Comparison of ENCODE assay signal across 20 cellular contexts in genomic region chr4:139984459-139984858, GRCh38.
"Had no signal": no experiment of that assay in that cellular context is flagged by ENCODE, and none has a peak within 500 bp of the region (broad histone marks: within the 10 kb centered on the region; RNA-seq: fewer than 3 reads in every experiment).

No MANE protein-coding gene starts in this region.

- H3K27ac ChIP-seq: heart left ventricle, parathyroid adenoma, prostate gland, right lobe of liver, suprapubic skin, tibial nerve had no signal

- H3K4me3 ChIP-seq: dorsolateral prefrontal cortex, heart left ventricle, prostate gland, right lobe of liver, suprapubic skin, tibial nerve had no signal

- H3K9me3 Mint-ChIP-seq: stimulated activated effector memory CD8-positive, alpha-beta T cell treated with anti-CD3 and anti-CD28 coated beads, Interleukin-12 subunit alpha, Interleukin-12 subunit beta, amount 100 ng/mL, for 72 hours had no signal

- H3K27me3 Mint-ChIP-seq: naive B cell had no signal

- ATAC-seq: heart left ventricle; right lobe of liver; stimulated activated effector memory CD8-positive, alpha-beta T cell treated with anti-CD3 and anti-CD28 coated beads, Interleukin-12 subunit alpha, Interleukin-12 subunit beta, amount 100 ng/mL, for 72 hours; stimulated activated naive CD8-positive, alpha-beta T cell treated with anti-CD3 and anti-CD28 coated beads, Interleukin-15, Interleukin-2, amounts not matched to agents 100 U/mL and 50 U/mL, for 24 hours had no signal

- H3K27me3 ChIP-seq: dorsolateral prefrontal cortex, heart left ventricle, right lobe of liver, suprapubic skin, tibial nerve had no signal

- H3K36me3 Mint-ChIP-seq: stimulated activated effector memory CD8-positive, alpha-beta T cell treated with anti-CD3 and anti-CD28 coated beads, Interleukin-12 subunit alpha, Interleukin-12 subunit beta, amount 100 ng/mL, for 72 hours had no signal

- DNase-seq: cortex of kidney; effector CD8-positive, alpha-beta T cell; heart left ventricle; hippocampal formation; left colon; mesendoderm; naive B cell; nephron progenitor cell; right lobe of liver; stimulated activated CD4-positive, alpha-beta T cell treated with anti-CD3 and anti-CD28 coated beads, Interleukin-4, amount 100 ng/mL, for 1 hour; stimulated activated CD8-positive, alpha-beta memory T cell treated with anti-CD3 and anti-CD28 coated beads, Interleukin-4, amount 100 ng/mL, for 48 hours; stimulated activated naive CD8-positive, alpha-beta T cell treated with anti-CD3 and anti-CD28 coated beads, Interleukin-15, Interleukin-2, amounts not matched to agents 100 U/mL and 50 U/mL, for 24 hours had no signal

- FAIRE-seq: endometrium, frontal cortex had no signal

- H3K9me3 ChIP-seq: heart left ventricle, prostate gland, right lobe of liver, suprapubic skin, tibial nerve had no signal

- H3K36me3 ChIP-seq: heart left ventricle, prostate gland, right lobe of liver, suprapubic skin, tibial nerve had no signal

- H3K4me3 Mint-ChIP-seq: naive B cell; nephron progenitor cell; stimulated activated effector memory CD8-positive, alpha-beta T cell treated with anti-CD3 and anti-CD28 coated beads, Interleukin-12 subunit alpha, Interleukin-12 subunit beta, amount 100 ng/mL, for 72 hours had no signal

- H3K27ac Mint-ChIP-seq: naive B cell; stimulated activated effector memory CD8-positive, alpha-beta T cell treated with anti-CD3 and anti-CD28 coated beads, Interleukin-12 subunit alpha, Interleukin-12 subunit beta, amount 100 ng/mL, for 72 hours had no signal
